1 cellular context compared by ENCODE assay signal in the genomic region with DNA sequence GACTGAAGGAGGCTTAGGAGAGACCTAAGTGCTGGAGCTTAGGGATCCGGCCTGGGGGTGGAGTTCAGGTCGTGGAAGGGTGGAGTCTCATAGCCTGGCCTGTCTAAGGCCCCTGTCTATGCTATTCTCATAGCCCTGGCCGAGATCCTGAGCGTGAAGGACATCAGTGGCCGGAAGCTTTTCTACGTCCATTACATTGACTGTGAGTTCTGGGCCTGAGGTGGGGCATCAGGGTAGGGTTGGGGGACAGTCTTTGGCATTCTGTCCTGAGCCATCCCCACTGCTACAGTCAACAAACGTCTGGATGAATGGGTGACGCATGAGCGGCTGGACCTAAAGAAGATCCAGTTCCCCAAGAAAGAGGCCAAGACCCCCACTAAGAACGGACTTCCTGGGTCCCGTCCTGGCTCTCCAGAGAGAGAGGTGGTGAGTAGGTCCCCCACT.
TF ChIP-seq lines count a peak whose summit lies in the region.

No MANE protein-coding gene starts in this region.

TF ChIP-seq in GM12878, 131 proteins besides CTCF, POLR2A, EP300 and RAD21:
- TF ChIP-seq SMARCA5 (IDR thresholded peaks at IDR 0.05): peak; percentile 29; the same call in 1 of the 2 replicates
- no peak for TF ChIP-seq SPI1 (IDR thresholded peaks at IDR 0.05; ENCODE audit: borderline replicate concordance, insufficient read depth, low read depth, low read length)
